In genomic region chr10:7484456-7485266, GRCh38 we compare ENCODE assay signal across 8 cellular contexts.
A peak's percentile ranks its signal among the peaks of the same experiment; 100 is the strongest.
DNase-seq lines count a peak whose midpoint lies in the region; ATAC-seq and TF ChIP-seq lines count a peak whose summit lies in the region.

No MANE protein-coding gene starts in this region.

- no peak overlapping the region for H3K4me3 ChIP-seq in transverse colon
- no peak overlapping the region for H3K4me3 ChIP-seq in osteoblast (ENCODE audit: insufficient read depth, low read length)

- H3K36me3 ChIP-seq in transverse colon (no peaks in the 10 kb centered on the region), osteoblast (ENCODE audit: insufficient read depth, low read length) (no peaks in the 10 kb centered on the region)

- in situ Hi-C loops in transverse colon (cut with MboI; ENCODE audit: low pct_ligation_motif_present in 1 of 4, low pct_unique_long_range_greater_than_20kb in 1 of 4, low sequenced_read_pairs in 3 of 4) = no loop called here

- DNase-seq in activated CD8-positive, alpha-beta memory T cell treated with anti-CD3 and anti-CD28 coated beads for 1 hour (ENCODE audit: extremely low read depth in 1 of 2, low read depth in 1 of 2) = peak; percentile 11 to 29
- DNase-seq in activated CD8-positive, alpha-beta memory T cell treated with anti-CD3 and anti-CD28 coated beads for 24 hours = no peak
- DNase-seq in transverse colon = peak; percentile 40
- DNase-seq in HuH-7 (ENCODE audit: low spot score) = no peak
- DNase-seq in osteoblast (ENCODE audit: insufficient read length, low spot score, missing footprints) = no peak

- WGBS in transverse colon (ENCODE audit: low coverage in 1 of 2), 2 donors = 40 to 57% methylated on average over 6 to 13 of the region's 13 CpGs

- no peaks in the 10 kb centered on the region for H3K79me2 ChIP-seq in osteoblast (ENCODE audit: insufficient read depth, low read length)

- intact Hi-C loops in transverse colon (cut with DNase I; ENCODE audit: low total_unique reads) = no loop called here

- TF ChIP-seq EP300 in transverse colon (IDR thresholded peaks at IDR 0.05; ENCODE audit: low read depth) = no peak

- H4K20me1 ChIP-seq in osteoblast (ENCODE audit: insufficient read depth, low read length) = no peaks in the 10 kb centered on the region

- H3K9me3 ChIP-seq in transverse colon (no peaks in the 10 kb centered on the region), osteoblast (ENCODE audit: low read depth, low read length) (no peaks in the 10 kb centered on the region)

- H3K27ac ChIP-seq in layer of hippocampus (ENCODE audit: low read depth, low read length) (peak overlapping the region; percentile 24), transverse colon (peak overlapping the region; percentile 24 to 67 (median 45)), osteoblast (ENCODE audit: low read depth, low read length) (no peak overlapping the region)

- no peak overlapping the region for H3K4me2 ChIP-seq in osteoblast (ENCODE audit: insufficient read depth, low read length)

- peak; percentile 54 for ATAC-seq in HG03135 (IDR thresholded peaks at IDR 0.05; ENCODE audit: unreplicated experiment)
- peak; percentile 55 to 73 for ATAC-seq in activated CD4-positive, CD25-positive, alpha-beta regulatory T cell treated with anti-CD3 and anti-CD28 coated beads, Interleukin-2, amount 50 U/mL, for 24 hours

- no peak for TF ChIP-seq POLR2A in transverse colon (IDR thresholded peaks at IDR 0.05)

- no peaks in the 10 kb centered on the region for H3K27me3 ChIP-seq in layer of hippocampus (ENCODE audit: control insufficient read depth, insufficient read depth, low read length)
- no peaks in the 10 kb centered on the region for H3K27me3 ChIP-seq in transverse colon
- no peaks in the 10 kb centered on the region for H3K27me3 ChIP-seq in osteoblast (ENCODE audit: insufficient read depth, low read length)

- peaks cover 0 to 5% (median 0%) of the 10 kb centered on the region in 4 donors for H3K4me1 ChIP-seq in transverse colon
- H3K4me1 ChIP-seq in osteoblast (ENCODE audit: insufficient read depth, low read length) = no peaks in the 10 kb centered on the region

- no peak overlapping the region for H2AFZ ChIP-seq in osteoblast (ENCODE audit: low read length)

- TF ChIP-seq CTCF in transverse colon (IDR thresholded peaks at IDR 0.05) (no peak), osteoblast (IDR thresholded peaks at IDR 0.05; ENCODE audit: extremely low read depth, low read depth, low read length) (no peak)

Comparison
In these comparisons a context has a peak if more than half of its experiments do, and no peak if none do; other contexts are left out.
1. DNase-seq: peak in activated CD8-positive, alpha-beta memory T cell treated with anti-CD3 and anti-CD28 coated beads for 1 hour (2 of 2) and transverse colon (single experiment); none in activated CD8-positive, alpha-beta memory T cell treated with anti-CD3 and anti-CD28 coated beads for 24 hours (single experiment), HuH-7 (single experiment) and osteoblast (single experiment).